Comparison of ENCODE assay signal across 1 cellular context in genomic region chr19:38317104-38317612, GRCh38.
TF ChIP-seq lines count a peak whose summit lies in the region.

No MANE protein-coding gene starts in this region.

TF ChIP-seq in WTC11, 78 proteins besides CTCF, POLR2A, EP300 and RAD21 (continued from another document):
- no peak for TF ChIP-seq ARID4B (CRISPR knock-in tag; IDR thresholded peaks at IDR 0.05; ENCODE audit: borderline replicate concordance)
- no peak for TF ChIP-seq PRDM15 (CRISPR knock-in tag; IDR thresholded peaks at IDR 0.05)
- TF ChIP-seq AR (CRISPR knock-in tag; IDR thresholded peaks at IDR 0.05) = no peak
- TF ChIP-seq ZBTB43 (CRISPR knock-in tag; IDR thresholded peaks at IDR 0.05) = no peak
- no peak for TF ChIP-seq NFE2L1 (CRISPR knock-in tag; IDR thresholded peaks at IDR 0.05)
- no peak for TF ChIP-seq ZNF671 (CRISPR knock-in tag; IDR thresholded peaks at IDR 0.05)
- TF ChIP-seq ERG (CRISPR knock-in tag; IDR thresholded peaks at IDR 0.05) = no peak
- TF ChIP-seq ZBTB21 (CRISPR knock-in tag; IDR thresholded peaks at IDR 0.05; ENCODE audit: borderline replicate concordance) = no peak
